1 cellular context compared by ENCODE assay signal in the genomic region with DNA sequence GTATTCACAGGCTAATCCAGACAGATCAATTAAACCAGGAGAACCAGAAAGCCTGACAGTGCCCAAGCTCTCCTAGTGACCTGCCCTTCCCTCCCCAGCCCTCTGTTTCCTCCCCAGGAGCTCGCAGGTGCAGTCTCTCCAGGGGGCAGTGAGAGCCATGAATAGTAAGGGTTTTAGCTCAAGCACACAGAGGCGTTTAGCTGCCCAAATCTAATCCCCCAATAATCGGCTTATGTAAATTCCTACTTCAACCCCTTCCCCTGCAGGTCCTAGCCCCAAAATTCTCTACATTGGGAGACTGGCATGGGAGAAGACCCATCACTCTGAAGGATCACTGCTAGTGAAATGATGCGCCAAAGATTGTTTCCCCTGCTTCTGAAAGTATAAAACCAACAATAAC.
TF ChIP-seq lines count a peak whose summit lies in the region.

No MANE protein-coding gene starts in this region.

TF ChIP-seq in HepG2, 621 proteins besides CTCF, POLR2A, EP300 and RAD21 (continued from another document):
- TF ChIP-seq POLR2AphosphoS2 (IDR thresholded peaks at IDR 0.05; ENCODE audit: low read depth, low read length) (no peak), GTF3A (CRISPR knock-in tag; conservative IDR thresholded peaks at IDR 0.05) (no peak), CEBPG (CRISPR knock-in tag; IDR thresholded peaks at IDR 0.05) (no peak), TERF1 (CRISPR knock-in tag; IDR thresholded peaks at IDR 0.05) (no peak), RCOR2 (CRISPR knock-in tag; IDR thresholded peaks at IDR 0.05) (no peak)
- TF ChIP-seq, protein P1, sequence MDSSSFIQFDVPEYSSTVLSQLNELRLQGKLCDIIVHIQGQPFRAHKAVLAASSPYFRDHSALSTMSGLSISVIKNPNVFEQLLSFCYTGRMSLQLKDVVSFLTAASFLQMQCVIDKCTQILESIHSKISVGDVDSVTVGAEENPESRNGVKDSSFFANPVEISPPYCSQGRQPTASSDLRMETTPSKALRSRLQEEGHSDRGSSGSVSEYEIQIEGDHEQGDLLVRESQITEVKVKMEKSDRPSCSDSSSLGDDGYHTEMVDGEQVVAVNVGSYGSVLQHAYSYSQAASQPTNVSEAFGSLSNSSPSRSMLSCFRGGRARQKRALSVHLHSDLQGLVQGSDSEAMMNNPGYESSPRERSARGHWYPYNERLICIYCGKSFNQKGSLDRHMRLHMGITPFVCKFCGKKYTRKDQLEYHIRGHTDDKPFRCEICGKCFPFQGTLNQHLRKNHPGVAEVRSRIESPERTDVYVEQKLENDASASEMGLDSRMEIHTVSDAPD (CRISPR knock-in tag; IDR thresholded peaks at IDR 0.05), result no peak
- TF ChIP-seq, protein P2, sequence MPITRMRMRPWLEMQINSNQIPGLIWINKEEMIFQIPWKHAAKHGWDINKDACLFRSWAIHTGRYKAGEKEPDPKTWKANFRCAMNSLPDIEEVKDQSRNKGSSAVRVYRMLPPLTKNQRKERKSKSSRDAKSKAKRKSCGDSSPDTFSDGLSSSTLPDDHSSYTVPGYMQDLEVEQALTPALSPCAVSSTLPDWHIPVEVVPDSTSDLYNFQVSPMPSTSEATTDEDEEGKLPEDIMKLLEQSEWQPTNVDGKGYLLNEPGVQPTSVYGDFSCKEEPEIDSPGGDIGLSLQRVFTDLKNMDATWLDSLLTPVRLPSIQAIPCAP (CRISPR knock-in tag; IDR thresholded peaks at IDR 0.05; ENCODE audit: low read depth), result no peak
